8 cellular contexts compared by ENCODE assay signal in the genomic region with DNA sequence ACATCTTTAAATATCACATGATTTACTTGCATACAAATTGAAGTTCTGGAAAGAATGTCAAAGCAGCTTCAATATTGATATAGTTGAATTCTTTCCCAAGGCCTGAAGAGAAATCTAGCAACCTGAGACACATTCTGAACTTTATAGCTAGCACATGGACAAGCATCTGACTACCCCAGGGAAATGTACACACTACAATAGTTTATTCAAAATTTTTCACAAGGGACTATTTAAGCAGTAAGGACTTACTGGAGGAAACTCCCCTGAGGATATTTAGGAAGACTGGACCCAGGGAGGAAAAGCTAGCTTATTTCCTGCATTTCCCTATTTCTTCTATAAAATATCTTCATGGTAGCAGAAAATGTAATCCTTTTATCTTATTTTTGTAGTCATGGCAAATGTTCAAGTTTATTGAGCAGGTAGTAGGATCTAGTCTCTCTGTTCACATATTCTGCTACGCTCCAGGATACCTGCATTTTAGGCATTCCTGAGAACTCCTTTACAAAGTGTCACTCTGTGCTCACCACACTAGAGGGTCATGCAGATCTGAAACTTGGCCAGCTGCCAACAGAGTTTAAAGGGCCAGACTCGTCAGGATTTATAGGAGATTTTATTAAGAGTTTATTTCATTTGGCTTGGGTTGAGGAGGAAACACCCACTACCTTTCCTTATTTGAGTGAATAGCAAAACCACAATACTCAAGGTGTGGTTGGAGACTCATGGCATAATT.
A peak's percentile ranks its signal among the peaks of the same experiment; 100 is the strongest.
DNase-seq lines count a peak whose midpoint lies in the region; ATAC-seq and TF ChIP-seq lines count a peak whose summit lies in the region.

No MANE protein-coding gene starts in this region.

- H3K27ac ChIP-seq in endodermal cell (ENCODE audit: low read depth, low read length), result no peak overlapping the region
- no peak overlapping the region for H3K27ac ChIP-seq in mesendoderm (ENCODE audit: low read depth, low read length)
- no peak overlapping the region for H3K27ac ChIP-seq in ascending aorta

- intact Hi-C loops in ascending aorta (cut with DNase I), result no loop called here
- intact Hi-C loops in activated T-helper 2 cell treated with anti-CD3 and anti-CD28 coated beads, Interferon-gamma antibody, Interleukin-2, Interleukin-4, amounts not matched to agents 10 μg/mL and 5 μg/mL and 100 μg/mL, durations not matched to agents 14 hours and 24 hours and 36 hours (cut with micrococcal nuclease), result no loop called here

- peaks cover 6% of the 10 kb centered on the region for H3K4me1 Mint-ChIP-seq in endodermal cell
- H3K4me1 Mint-ChIP-seq in activated T-helper 2 cell treated with anti-CD3 and anti-CD28 coated beads, Interferon-gamma antibody, Interleukin-2, Interleukin-4, amounts not matched to agents 10 μg/mL and 5 μg/mL and 100 μg/mL, durations not matched to agents 14 hours and 24 hours and 36 hours (ENCODE audit: low read depth), result no peaks in the 10 kb centered on the region

- H3K9me3 ChIP-seq in endodermal cell (ENCODE audit: control insufficient read depth, low read length), result no peaks in the 10 kb centered on the region
- no peaks in the 10 kb centered on the region for H3K9me3 ChIP-seq in ascending aorta

- DNase-seq in ELR (ENCODE audit: low read depth) (peak; percentile 21), NCI-H510A (lab: John Stamatoyannopoulos, UW) (peak; percentile 1), endodermal cell (peak; percentile 79), mesendoderm (peak; percentile 87), ascending aorta (ENCODE audit: low spot score in 2 of 2) (no peak)
- no peak for DNase-seq in activated CD8-positive, alpha-beta memory T cell treated with anti-CD3 and anti-CD28 coated beads for 24 hours
- DNase-seq in activated T-helper 2 cell treated with anti-CD3 and anti-CD28 coated beads, Interferon-gamma antibody, Interleukin-2, Interleukin-4, amounts not matched to agents 10 μg/mL and 5 μg/mL and 100 μg/mL, durations not matched to agents 14 hours and 24 hours and 36 hours (ENCODE audit: low spot score), result no peak

- no peaks in the 10 kb centered on the region for H3K9me3 Mint-ChIP-seq in endodermal cell
- H3K9me3 Mint-ChIP-seq in activated T-helper 2 cell treated with anti-CD3 and anti-CD28 coated beads, Interferon-gamma antibody, Interleukin-2, Interleukin-4, amounts not matched to agents 10 μg/mL and 5 μg/mL and 100 μg/mL, durations not matched to agents 14 hours and 24 hours and 36 hours, result no peaks in the 10 kb centered on the region

- H3K27ac Mint-ChIP-seq in endodermal cell, result no peak overlapping the region
- H3K27ac Mint-ChIP-seq in activated T-helper 2 cell treated with anti-CD3 and anti-CD28 coated beads, Interferon-gamma antibody, Interleukin-2, Interleukin-4, amounts not matched to agents 10 μg/mL and 5 μg/mL and 100 μg/mL, durations not matched to agents 14 hours and 24 hours and 36 hours, result no peak overlapping the region

- no peak overlapping the region for H2AK5ac ChIP-seq in mesendoderm (ENCODE audit: low read length)

- no peak overlapping the region for H3K4me2 ChIP-seq in mesendoderm (ENCODE audit: low read length)

- no peaks in the 10 kb centered on the region for H3K36me3 ChIP-seq in endodermal cell (ENCODE audit: control insufficient read depth, insufficient read depth, low read length)
- no peaks in the 10 kb centered on the region for H3K36me3 ChIP-seq in mesendoderm (ENCODE audit: control insufficient read depth, insufficient read depth, low read length)
- H3K36me3 ChIP-seq in ascending aorta, result no peaks in the 10 kb centered on the region

- H2BK120ac ChIP-seq in mesendoderm (ENCODE audit: low read depth, low read length), result no peak overlapping the region

- peaks cover 5% of the 10 kb centered on the region for H3K27me3 Mint-ChIP-seq in endodermal cell (ENCODE audit: insufficient read depth)
- H3K27me3 Mint-ChIP-seq in activated T-helper 2 cell treated with anti-CD3 and anti-CD28 coated beads, Interferon-gamma antibody, Interleukin-2, Interleukin-4, amounts not matched to agents 10 μg/mL and 5 μg/mL and 100 μg/mL, durations not matched to agents 14 hours and 24 hours and 36 hours (ENCODE audit: low read depth), result no peaks in the 10 kb centered on the region

- H2BK5ac ChIP-seq in mesendoderm (ENCODE audit: low read length), result no peak overlapping the region

- H3K56ac ChIP-seq in mesendoderm (ENCODE audit: low read length), result no peak overlapping the region

- H3K4ac ChIP-seq in mesendoderm (ENCODE audit: low read depth, low read length), result no peak overlapping the region

- H3K27me3 ChIP-seq in endodermal cell (ENCODE audit: control insufficient read depth, insufficient read depth, low read length, poor library complexity, severe bottlenecking) (peaks cover 24% of the 10 kb centered on the region), mesendoderm (ENCODE audit: insufficient read depth, low read length, poor library complexity) (no peaks in the 10 kb centered on the region), ascending aorta (no peaks in the 10 kb centered on the region)

- H2BK15ac ChIP-seq in mesendoderm (replicated peaks; ENCODE audit: low read depth), result no peak overlapping the region

- no peak overlapping the region for H3K23ac ChIP-seq in mesendoderm (ENCODE audit: low read length)

- H4K8ac ChIP-seq in mesendoderm (ENCODE audit: low read depth, low read length), result no peak overlapping the region

- no peak for ATAC-seq in HG03039 (IDR thresholded peaks at IDR 0.05; ENCODE audit: unreplicated experiment)

- TF ChIP-seq CTCF in endodermal cell (conservative IDR thresholded peaks at IDR 0.05) (no peak), ascending aorta (IDR thresholded peaks at IDR 0.05) (no peak)

- H3K4me3 Mint-ChIP-seq in endodermal cell, result no peak overlapping the region
- H3K4me3 Mint-ChIP-seq in activated T-helper 2 cell treated with anti-CD3 and anti-CD28 coated beads, Interferon-gamma antibody, Interleukin-2, Interleukin-4, amounts not matched to agents 10 μg/mL and 5 μg/mL and 100 μg/mL, durations not matched to agents 14 hours and 24 hours and 36 hours (ENCODE audit: low read depth), result no peak overlapping the region

- H3K4me3 ChIP-seq in endodermal cell (ENCODE audit: low read length), result no peak overlapping the region
- H3K4me3 ChIP-seq in mesendoderm (ENCODE audit: low read length), result no peak overlapping the region
- H3K4me3 ChIP-seq in ascending aorta, result no peak overlapping the region

- H3K4me1 ChIP-seq in endodermal cell (ENCODE audit: control insufficient read depth, insufficient read depth, low read length) (no peaks in the 10 kb centered on the region), mesendoderm (ENCODE audit: control insufficient read depth, low read depth, low read length) (no peaks in the 10 kb centered on the region), ascending aorta (no peaks in the 10 kb centered on the region)

- no peaks in the 10 kb centered on the region for H3K36me3 Mint-ChIP-seq in endodermal cell (ENCODE audit: low read depth)
- no peaks in the 10 kb centered on the region for H3K36me3 Mint-ChIP-seq in activated T-helper 2 cell treated with anti-CD3 and anti-CD28 coated beads, Interferon-gamma antibody, Interleukin-2, Interleukin-4, amounts not matched to agents 10 μg/mL and 5 μg/mL and 100 μg/mL, durations not matched to agents 14 hours and 24 hours and 36 hours (ENCODE audit: low read depth)

- no peaks in the 10 kb centered on the region for H3K79me2 ChIP-seq in mesendoderm (ENCODE audit: control insufficient read depth, insufficient read depth, low read length)

- H4K5ac ChIP-seq in mesendoderm (ENCODE audit: low read length), result no peak overlapping the region

- WGBS in endodermal cell (ENCODE audit: insufficient coverage in 1 of 2, insufficient read length in 1 of 2), 2 experiments, result 0 to 22% methylated on average over 1 to 2 of the region's 2 CpGs
- no CpG with 5 or more reads among the region's 2 CpGs for WGBS in mesendoderm (ENCODE audit: extremely low coverage, insufficient coverage, low lambda C conversion rate)

- no peaks in the 10 kb centered on the region for H3K79me1 ChIP-seq in mesendoderm (ENCODE audit: low read length)

- H3K18ac ChIP-seq in mesendoderm (ENCODE audit: low read length), result no peak overlapping the region

- H3K9ac ChIP-seq in endodermal cell (ENCODE audit: extremely low read depth, low read length, poor library complexity, severe bottlenecking), result no peak overlapping the region
- no peak overlapping the region for H3K9ac ChIP-seq in mesendoderm (ENCODE audit: low read length)

Comparison
In these comparisons a context has a peak if more than half of its experiments do, and no peak if none do; other contexts are left out.
1. DNase-seq: peak in ELR (single experiment), NCI-H510A (single experiment), endodermal cell (single experiment) and mesendoderm (single experiment); none in ascending aorta (0 of 2), activated CD8-positive, alpha-beta memory T cell treated with anti-CD3 and anti-CD28 coated beads for 24 hours (single experiment) and activated T-helper 2 cell treated with anti-CD3 and anti-CD28 coated beads, Interferon-gamma antibody, Interleukin-2, Interleukin-4, amounts not matched to agents 10 μg/mL and 5 μg/mL and 100 μg/mL, durations not matched to agents 14 hours and 24 hours and 36 hours (single experiment).